Comparison of ENCODE assay signal across 17 cellular contexts in genomic region chrX:101012031-101012430, GRCh38. TPM values are rescaled to one million over a fixed set of nuclear protein-coding genes. Genes with fewer than 3 reads are reported as not detected.
"Had no signal": no experiment of that assay in that cellular context is flagged by ENCODE, and none has a peak within 500 bp of the region (broad histone marks: within the 10 kb centered on the region; RNA-seq: fewer than 3 reads in every experiment).

No MANE protein-coding gene starts in this region.

RNA-seq across cellular contexts. Expression of gene ARL13A, which starts 42.5 kb away (rescaled TPM):
- total RNA-seq: activated B cell treated with CpG ODN at 0.5 μM for 24 hours; activated CD4-positive, alpha-beta memory T cell treated with anti-CD3 and anti-CD28 coated beads for 36 hours; activated CD4-positive, alpha-beta T cell treated with anti-CD3 and anti-CD28 coated beads, Interleukin-2, amount 10 ng/mL, durations not matched to agents 24 days and 14 days; activated CD8-positive, alpha-beta memory T cell treated with anti-CD3 and anti-CD28 coated beads for 36 hours; activated CD8-positive, alpha-beta T cell treated with anti-CD3 and anti-CD28 coated beads for 36 hours; activated naive CD4-positive, alpha-beta T cell treated with anti-CD3 and anti-CD28 coated beads for 36 hours; activated naive CD4-positive, alpha-beta T cell treated with anti-CD3 and anti-CD28 coated beads, Interleukin-2, amount 50 U/mL, for 72 hours; activated naive CD8-positive, alpha-beta T cell treated with anti-CD3 and anti-CD28 coated beads for 36 hours; activated T-cell treated with anti-CD3 and anti-CD28 coated beads, Interleukin-2, amount 50 U/mL, for 4 hours; activated T-cell treated with anti-CD3 and anti-CD28 coated beads, Interleukin-2, amount 50 U/mL, for 72 hours; activated T-helper 1 cell treated with anti-CD3 and anti-CD28 coated beads, Interleukin-12 subunit alpha, Interleukin-12 subunit beta, Interleukin-2, Interleukin-4 antibody, amounts not matched to agents 30 ng/mL and 10 ng/mL and 1 ng/mL, durations not matched to agents 14 hours and 24 hours and 36 hours; activated T-helper 17 cell treated with anti-CD3 and anti-CD28 coated beads, Interleukin-2, amount 50 U/mL, for 72 hours; adrenal gland; ascending aorta; bronchial epithelial cell; chondrocyte had no signal
- polyA plus RNA-seq: adrenal gland, cardiac muscle cell had no signal
